ENCODE assay signal across 20 cellular contexts in the genomic region with DNA sequence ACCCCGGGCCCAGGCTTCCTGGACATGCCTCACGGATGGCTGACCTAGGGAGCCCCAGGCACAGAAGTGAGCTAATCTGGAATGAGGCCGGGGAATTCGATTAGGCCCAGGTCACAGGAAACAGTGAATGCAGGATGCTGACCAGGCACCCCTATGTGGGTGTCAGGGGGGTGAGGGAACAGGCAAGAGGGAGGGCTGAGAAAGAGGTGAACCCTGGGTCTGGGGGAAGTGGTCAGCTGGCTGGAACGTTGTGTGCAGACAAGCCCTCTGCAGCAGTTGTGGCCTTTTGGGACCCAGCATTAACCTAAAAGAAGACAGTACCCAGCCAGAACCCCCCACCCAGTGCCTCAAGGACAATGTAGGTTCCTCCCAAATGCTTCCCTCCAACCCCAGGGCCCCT. TPM values are rescaled to one million over a fixed set of nuclear protein-coding genes. Genes with fewer than 3 reads are reported as not detected.
DNase-seq lines count a peak whose midpoint lies in the region; ATAC-seq and TF ChIP-seq lines count a peak whose summit lies in the region.
"Had no signal": no experiment of that assay in that cellular context is flagged by ENCODE, and none has a peak within 500 bp of the region (broad histone marks: within the 10 kb centered on the region; RNA-seq: fewer than 3 reads in every experiment).

No MANE protein-coding gene starts in this region.

- no peaks in the 10 kb centered on the region for H3K36me3 ChIP-seq in hepatocyte (replicated peaks; ENCODE audit: insufficient read depth, low read depth)
- H3K36me3 ChIP-seq in psoas muscle (ENCODE audit: insufficient read depth in 1 of 2, low read depth in 1 of 2) = no peaks in the 10 kb centered on the region
- H3K36me3 ChIP-seq: breast epithelium had no signal

- no peaks in the 10 kb centered on the region for H3K79me2 ChIP-seq in hepatocyte

- intact Hi-C loops in psoas muscle (cut with DNase I) = no loop called here

- no peaks in the 10 kb centered on the region for H3K4me1 ChIP-seq in hepatocyte (ENCODE audit: insufficient read depth)
- no peaks in the 10 kb centered on the region for H3K4me1 ChIP-seq in psoas muscle
- H3K4me1 ChIP-seq: breast epithelium had no signal

- 75% methylated on average over 5 of the region's 5 CpGs for WGBS in hepatocyte (ENCODE audit: low lambda C conversion rate, missing lambda C conversion rate)
- 47 to 61% (median 49%) methylated on average over 5 of the region's 5 CpGs for WGBS in psoas muscle, 3 donors

- H3K27me3 ChIP-seq in HL-60 (ENCODE audit: insufficient read depth, poor library complexity, severe bottlenecking) = no peaks in the 10 kb centered on the region
- H3K27me3 ChIP-seq in hepatocyte = no peaks in the 10 kb centered on the region
- H3K27me3 ChIP-seq in psoas muscle (ENCODE audit: insufficient read depth in 3 of 3, low read length in 2 of 3) = no peaks in the 10 kb centered on the region
- H3K27me3 ChIP-seq: breast epithelium had no signal

- no peak overlapping the region for H2AFZ ChIP-seq in hepatocyte

- no peaks in the 10 kb centered on the region for H3K9me2 ChIP-seq in hepatocyte (replicated peaks; ENCODE audit: insufficient read depth)

- H3K4me3 ChIP-seq in HL-60 (replicated peaks; ENCODE audit: insufficient read depth, low read length) = no peak overlapping the region
- no peak overlapping the region for H3K4me3 ChIP-seq in hepatocyte
- H3K4me3 ChIP-seq in psoas muscle = no peak overlapping the region
- H3K4me3 ChIP-seq: breast epithelium, SK-N-MC had no signal

- ATAC-seq in psoas muscle = no peak
- ATAC-seq: stimulated activated effector memory CD8-positive, alpha-beta T cell treated with anti-CD3 and anti-CD28 coated beads, Interleukin-12 subunit alpha, Interleukin-12 subunit beta, amount 100 ng/mL, for 72 hours had no signal

- DNase-seq in ELF-1 (ENCODE audit: low read depth, low spot score) = peak; percentile 45
- DNase-seq in HL-60 (ENCODE audit: low read depth in 1 of 2, low spot score in 1 of 2) = no peak
- no peak for DNase-seq in hepatocyte (ENCODE audit: low spot score)
- peak; percentile 19 for DNase-seq in renal cortical epithelial cell (ENCODE audit: low read depth)
- DNase-seq in HEK293T (ENCODE audit: extremely low spot score) = no peak
- DNase-seq in psoas muscle = no peak
- DNase-seq in NK-92 treated with Interleukin-12 subunit alpha and Interleukin-12 subunit beta, amount 100 ng/mL, for 24 hours (lab: John Stamatoyannopoulos, UW) = no peak
- DNase-seq: activated CD4-positive, alpha-beta memory T cell treated with anti-CD3 and anti-CD28 coated beads for 36 hours; activated naive CD4-positive, alpha-beta T cell treated with Interleukin-2 at 50 U/mL for 16 hours; activated T-cell treated with anti-CD3 and anti-CD28 coated beads, Interleukin-2, amount 50 U/mL, for 24 hours; amniotic stem cell; CD4-positive, alpha-beta memory T cell; GF-D8; HFFc6; midbrain; NCI-H446 treated with DMSO at 0.1 percent for 48 hours; stimulated activated CD4-positive, alpha-beta T cell treated with anti-CD3 and anti-CD28 coated beads, Interleukin-1b, Interleukin-23, amount 100 ng/mL, for 48 hours had no signal

- POLR2A ChIA-PET in HEK293T (lab: Yijun Ruan, JAX) = interaction anchor here (2.0 kb wide), 1 partner anchor 52 kb away, joined by 5 read pairs; the partner anchor contains the start of gene POLDIP3

- no peaks in the 10 kb centered on the region for H4K20me1 ChIP-seq in hepatocyte (ENCODE audit: insufficient read depth, poor library complexity, severe bottlenecking)

- CTCF ChIA-PET in HEK293T (lab: Yijun Ruan, JAX) = no interaction called here

- peak overlapping the region; percentile 32 for H3K4me2 ChIP-seq in hepatocyte

- TF ChIP-seq CTCF in HL-60 (IDR thresholded peaks at IDR 0.05; ENCODE audit: insufficient read depth, low read length) (no peak), hepatocyte (IDR thresholded peaks at IDR 0.05; ENCODE audit: poor library complexity) (no peak), psoas muscle (IDR thresholded peaks at IDR 0.05) (no peak)

- H3K9me3 ChIP-seq in hepatocyte (ENCODE audit: low read depth) (no peaks in the 10 kb centered on the region), psoas muscle (no peaks in the 10 kb centered on the region)
- H3K9me3 ChIP-seq: breast epithelium had no signal

- H3K27ac ChIP-seq in HL-60 (replicated peaks) (peak overlapping the region; percentile 65), hepatocyte (no peak overlapping the region), psoas muscle (no peak overlapping the region)
- H3K27ac ChIP-seq: breast epithelium, SK-N-MC had no signal

TF ChIP-seq in HEK293T, 16 proteins besides CTCF, POLR2A, EP300 and RAD21:
- no peak for TF ChIP-seq NFRKB (IDR thresholded peaks at IDR 0.05)
- no peak for TF ChIP-seq FOXM1 (IDR thresholded peaks at IDR 0.05; ENCODE audit: borderline replicate concordance)
- TF ChIP-seq L3MBTL2 (conservative IDR thresholded peaks at IDR 0.05) = no peak

RNA-seq across cellular contexts. Expression of gene SERHL2, which starts 8.1 kb away (rescaled TPM):
- 1.3 and 4.1 TPM in 2 replicates for total RNA-seq in hepatocyte
- polyA plus RNA-seq in hepatocyte = 2.7 and 3.3 TPM in 2 replicates
- total RNA-seq in renal cortical epithelial cell = 1.2 and 1.6 TPM in 2 replicates
- total RNA-seq in psoas muscle = 1 to 10 TPM in 2 of 4 donors, under 1 TPM in 2; 0.82 to 1.6 (median 0.97) TPM
- 1 to 10 TPM in 2 of 3 donors, under 1 TPM in 1; 0.96 to 1.5 (median 1.1) TPM for polyA plus RNA-seq in psoas muscle

RNA-seq across cellular contexts. Expression of gene RRP7A, which starts 42.3 kb away (rescaled TPM):
- total RNA-seq in hepatocyte = 25.0 and 27.6 TPM in 2 replicates
- polyA plus RNA-seq in hepatocyte = 41.7 and 51.6 TPM in 2 replicates
- total RNA-seq in renal cortical epithelial cell = 28.5 and 46.0 TPM in 2 replicates
- total RNA-seq in psoas muscle = 10 to 100 TPM; 31.8 to 34.1 (median 32.3) TPM
- polyA plus RNA-seq in psoas muscle = 10 to 100 TPM in 2 of 3 donors, 1 to 10 TPM in 1; 5.7 to 34.8 (median 23.7) TPM

RNA-seq across cellular contexts. Expression of gene POLDIP3, which starts 52.8 kb away (rescaled TPM):
- total RNA-seq in hepatocyte = 31.4 and 39.2 TPM in 2 replicates
- 39.4 and 40.3 TPM in 2 replicates for polyA plus RNA-seq in hepatocyte
- 20.7 and 45.9 TPM in 2 replicates for total RNA-seq in renal cortical epithelial cell
- 10 to 100 TPM; 30.6 to 47.1 (median 34.9) TPM for total RNA-seq in psoas muscle
- polyA plus RNA-seq in psoas muscle = 10 to 100 TPM; 25.0 to 33.7 (median 26.5) TPM

Comparison
In these comparisons a context has a peak if more than half of its experiments do, and no peak if none do; other contexts are left out.
1. DNase-seq: peak in ELF-1 (single experiment) and renal cortical epithelial cell (single experiment); none in HL-60 (0 of 2), hepatocyte (single experiment), HEK293T (single experiment), psoas muscle (0 of 2) and NK-92 treated with Interleukin-12 subunit alpha and Interleukin-12 subunit beta, amount 100 ng/mL, for 24 hours (single experiment).